ENCODE assay signal across 8 cellular contexts in the genomic region with DNA sequence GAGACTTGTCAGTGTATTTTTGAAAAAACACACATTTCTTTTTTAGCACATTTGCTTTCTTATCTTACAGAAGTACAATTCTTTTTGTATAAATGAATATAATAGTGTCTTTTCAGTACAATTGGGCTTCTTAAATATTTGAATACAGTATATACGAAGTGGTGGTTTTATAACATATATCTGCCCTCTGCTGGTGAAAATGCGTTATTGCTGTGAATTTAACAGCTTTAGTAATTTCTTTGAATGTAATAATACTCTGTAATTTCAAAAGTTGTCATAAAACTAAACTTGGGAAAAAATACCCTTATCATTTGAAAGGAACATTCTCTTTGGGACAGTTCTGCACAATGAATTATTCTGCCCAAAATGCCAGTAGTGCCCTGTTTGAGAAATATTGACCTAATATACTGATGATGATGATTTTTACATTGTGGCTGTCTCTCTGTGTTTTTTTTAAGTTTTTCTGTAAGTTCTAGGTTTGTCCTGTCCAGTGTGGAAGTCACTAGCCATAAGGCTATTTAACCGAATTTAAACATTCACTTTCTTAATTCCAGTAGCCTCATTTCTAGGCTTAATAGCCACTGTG. TPM values are rescaled to one million over a fixed set of nuclear protein-coding genes. Genes with fewer than 3 reads are reported as not detected.
DNase-seq lines count a peak whose midpoint lies in the region; ATAC-seq and TF ChIP-seq lines count a peak whose summit lies in the region.

No MANE protein-coding gene starts in this region.

- H3K36me3 Mint-ChIP-seq in brain, result peaks cover 28% of the 10 kb centered on the region

- H3K4me1 ChIP-seq in effector memory CD4-positive, alpha-beta T cell (ENCODE audit: control insufficient read depth, insufficient read depth, low read length, poor library complexity, severe bottlenecking), result peaks cover 9% of the 10 kb centered on the region

- H3K27me3 ChIP-seq in effector memory CD4-positive, alpha-beta T cell (replicated peaks; ENCODE audit: control insufficient read depth, insufficient read depth, low read length, poor library complexity, severe bottlenecking), result no peaks in the 10 kb centered on the region

- no peaks in the 10 kb centered on the region for H3K9me3 ChIP-seq in effector memory CD4-positive, alpha-beta T cell (ENCODE audit: control insufficient read depth, low read length)

- no peaks in the 10 kb centered on the region for H3K36me3 ChIP-seq in effector memory CD4-positive, alpha-beta T cell (ENCODE audit: control insufficient read depth, insufficient read depth, low read length)

- TF ChIP-seq CTCF in brain (conservative IDR thresholded peaks at IDR 0.05), result peak; percentile 82
- TF ChIP-seq CTCF in omental fat pad (IDR thresholded peaks at IDR 0.05), result peak in 1 of 3 donors; percentile 33

- no peak overlapping the region for H3K4me3 ChIP-seq in effector memory CD4-positive, alpha-beta T cell (ENCODE audit: insufficient read depth, low read depth, low read length, poor library complexity, severe bottlenecking)

- H3K9me3 Mint-ChIP-seq in brain, result peaks cover 14 to 32% (median 24%) of the 10 kb centered on the region in 5 experiments

- H3K27ac Mint-ChIP-seq in brain, result no peak overlapping the region

- H3K27me3 Mint-ChIP-seq in brain, result no peaks in the 10 kb centered on the region

- peaks cover 37% of the 10 kb centered on the region for H3K4me1 Mint-ChIP-seq in brain

- H3K4me3 Mint-ChIP-seq in brain, result no peak overlapping the region

- DNase-seq in AML-193 (lab: John Stamatoyannopoulos, UW) (peak; percentile 53 to 70), NCI-H2171 treated with DMSO at 0.1 percent for 48 hours (lab: John Stamatoyannopoulos, UW) (peak; percentile 49), left kidney (ENCODE audit: low read depth, low spot score) (peak; percentile 52), omental fat pad (ENCODE audit: low spot score) (no peak)
- no peak for DNase-seq in NK-92 treated with Interleukin-12 subunit alpha and Interleukin-12 subunit beta, amount 100 ng/mL, for 24 hours (lab: John Stamatoyannopoulos, UW)
- no peak for DNase-seq in effector memory CD4-positive, alpha-beta T cell

- H3K27ac ChIP-seq in effector memory CD4-positive, alpha-beta T cell (ENCODE audit: insufficient read depth, low read length, poor library complexity, severe bottlenecking), result no peak overlapping the region

- ATAC-seq in GM18858 (IDR thresholded peaks at IDR 0.05; ENCODE audit: unreplicated experiment), result peak; percentile 48
- no peak for ATAC-seq in omental fat pad (ENCODE audit: low FRiP score)

RNA-seq across cellular contexts. Expression of a gene that starts 19.0 kb away (rescaled TPM):
- polyA plus RNA-seq in brain (ENCODE audit: insufficient read depth, low read depth, low replicate concordance), result 46.7 TPM
- 10 to 100 TPM; 16.6 to 29.4 (median 22.0) TPM for total RNA-seq in omental fat pad

Comparison
In these comparisons a context has a peak if more than half of its experiments do, and no peak if none do; other contexts are left out.
1. DNase-seq: peak in AML-193 (2 of 2), NCI-H2171 treated with DMSO at 0.1 percent for 48 hours (single experiment) and left kidney (single experiment); none in omental fat pad (single experiment), NK-92 treated with Interleukin-12 subunit alpha and Interleukin-12 subunit beta, amount 100 ng/mL, for 24 hours (single experiment) and effector memory CD4-positive, alpha-beta T cell (0 of 3).